In the genomic region with DNA sequence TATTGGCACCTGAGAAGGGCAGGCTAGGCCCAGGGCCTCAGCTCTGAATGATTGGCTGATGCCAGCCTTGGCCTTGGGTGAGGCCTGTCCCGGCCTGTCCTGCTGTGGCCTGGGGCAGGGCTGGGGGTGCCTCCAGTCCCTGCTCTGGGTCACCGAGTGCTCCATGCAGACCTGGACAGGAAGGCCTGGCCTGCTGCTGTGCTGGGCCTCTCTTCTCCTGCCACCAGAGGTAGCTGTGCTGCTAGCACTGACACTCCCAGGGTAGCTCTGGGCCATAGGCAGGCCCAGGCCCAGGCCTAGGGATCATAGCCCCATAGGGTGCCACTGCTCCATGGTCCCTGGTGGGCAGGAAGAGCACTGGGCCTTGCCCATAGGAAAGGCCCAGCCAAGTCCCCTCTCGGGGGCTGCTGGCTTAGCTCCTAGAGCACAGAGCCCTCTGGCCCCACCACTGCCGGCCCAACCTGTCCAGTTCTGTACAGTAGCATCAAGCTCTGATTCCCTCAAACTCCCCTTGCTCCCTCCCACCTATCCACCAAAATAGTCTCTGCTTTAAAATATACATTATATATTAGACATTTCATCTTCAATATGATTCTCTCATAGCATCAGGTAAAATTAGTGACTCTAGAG, we compare ENCODE assay signal across 8 cellular contexts. TPM values are rescaled to one million over a fixed set of nuclear protein-coding genes. Genes with fewer than 3 reads are reported as not detected.
DNase-seq lines count a peak whose midpoint lies in the region; ATAC-seq and TF ChIP-seq lines count a peak whose summit lies in the region.

No MANE protein-coding gene starts in this region.

- H3K36me3 ChIP-seq in SJCRH30: no peaks in the 10 kb centered on the region

- H3K27me3 ChIP-seq in SJCRH30: no peaks in the 10 kb centered on the region

- H3K27me3 Mint-ChIP-seq in progenitor cell of endocrine pancreas: peaks cover 5% of the 10 kb centered on the region

- ATAC-seq in HG03521 (IDR thresholded peaks at IDR 0.05; ENCODE audit: unreplicated experiment): no peak

- no peak overlapping the region for H3K27ac Mint-ChIP-seq in progenitor cell of endocrine pancreas

- H3K36me3 Mint-ChIP-seq in progenitor cell of endocrine pancreas (ENCODE audit: insufficient read depth): no peaks in the 10 kb centered on the region

- H3K4me3 ChIP-seq in SJCRH30: no peak overlapping the region
- H3K4me3 ChIP-seq in fibroblast of mammary gland (ENCODE audit: control insufficient read depth, low read depth, low read length): no peak overlapping the region

- no peaks in the 10 kb centered on the region for H3K9me3 Mint-ChIP-seq in progenitor cell of endocrine pancreas (ENCODE audit: low read depth)

- H3K9me3 ChIP-seq in SJCRH30 (replicated peaks): 0 out of 2 replicates have a peak, but pooled peaks cover 3% of the 10 kb centered on the region

- DNase-seq in AML-193 (lab: John Stamatoyannopoulos, UW) (peak; percentile 58 to 63), HCEC 1CT (peak; percentile 47), SJCRH30 (peak; percentile 68 to 74), fibroblast of mammary gland (ENCODE audit: low read depth) (peak; percentile 64), progenitor cell of endocrine pancreas (ENCODE audit: low spot score, unreplicated experiment) (no peak), GM19240 (ENCODE audit: insufficient read length, low spot score) (no peak), nucleus accumbens (lab: John Stamatoyannopoulos, UW) (no peak)

- peaks cover 41% of the 10 kb centered on the region for H3K4me1 ChIP-seq in SJCRH30

- no peak overlapping the region for H3K4me3 Mint-ChIP-seq in progenitor cell of endocrine pancreas (ENCODE audit: low read depth)

- H3K27ac ChIP-seq in SJCRH30: peak overlapping the region; percentile 91

- TF ChIP-seq CTCF in fibroblast of mammary gland (conservative IDR thresholded peaks at IDR 0.05; ENCODE audit: control insufficient read depth, insufficient read depth, low read depth, low read length) (peak; percentile 75), progenitor cell of endocrine pancreas (IDR thresholded peaks at IDR 0.05; ENCODE audit: unreplicated experiment) (peak; percentile 57)

- peaks cover 1% of the 10 kb centered on the region for H3K4me1 Mint-ChIP-seq in progenitor cell of endocrine pancreas (ENCODE audit: low read depth)

RNA-seq across cellular contexts. Expression of a gene that starts 18.2 kb away (rescaled TPM):
- 5.4 and 6.1 TPM in 2 replicates for total RNA-seq in SJCRH30 (2014; rRNA removed; shearing (Covaris generic))
- 10.6 and 12.2 TPM in 2 replicates for total RNA-seq in progenitor cell of endocrine pancreas

Comparison
In these comparisons a context has a peak if more than half of its experiments do, and no peak if none do; other contexts are left out.
1. DNase-seq: peak in AML-193 (2 of 2), HCEC 1CT (single experiment), SJCRH30 (2 of 2) and fibroblast of mammary gland (single experiment); none in progenitor cell of endocrine pancreas (single experiment), GM19240 (single experiment) and nucleus accumbens (0 of 56).